20 cellular contexts compared by ENCODE assay signal in the genomic region with DNA sequence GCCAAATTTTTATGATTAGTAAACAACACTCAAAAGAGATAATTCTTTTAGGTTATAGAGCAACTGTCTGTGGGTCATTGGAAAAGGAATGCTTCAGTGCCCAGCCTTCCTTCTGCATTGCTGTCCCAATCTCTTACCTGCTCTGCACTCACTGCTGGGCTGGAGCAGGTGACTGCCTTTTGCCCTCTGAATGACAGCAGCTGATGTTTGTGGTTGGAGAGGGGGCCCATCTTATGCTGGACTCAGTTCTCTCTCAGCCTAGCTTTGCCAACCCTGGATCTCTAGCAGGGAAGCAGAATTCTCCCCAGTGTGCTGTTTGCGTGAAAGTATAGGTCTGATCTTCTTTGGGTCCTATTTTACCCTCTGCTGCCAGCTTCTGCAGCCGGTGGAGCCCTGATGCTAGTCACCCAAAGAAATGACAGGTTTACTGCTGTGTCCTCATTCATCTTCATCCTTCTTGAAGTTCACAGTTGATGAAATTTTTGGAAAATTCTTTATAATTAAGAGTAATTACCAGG.
"Had no signal": no experiment of that assay in that cellular context is flagged by ENCODE, and none has a peak within 500 bp of the region (broad histone marks: within the 10 kb centered on the region; RNA-seq: fewer than 3 reads in every experiment).

No MANE protein-coding gene starts in this region.

- H3K27me3 Mint-ChIP-seq: activated CD4-positive, alpha-beta T cell treated with anti-CD3 and anti-CD28 coated beads, Interleukin-2, amount 10 ng/mL, durations not matched to agents 7 days and 5 days; activated naive CD4-positive, alpha-beta T cell treated with anti-CD3 and anti-CD28 coated beads, Interleukin-2, amount 10 ng/mL, durations not matched to agents 7 days and 5 days; activated naive CD8-positive, alpha-beta T cell treated with anti-CD3 and anti-CD28 coated beads, Interleukin-2, amount 50 U/mL, for 24 hours had no signal

- H3K4me3 Mint-ChIP-seq: activated CD4-positive, alpha-beta T cell treated with anti-CD3 and anti-CD28 coated beads, Interleukin-2, amount 10 ng/mL, durations not matched to agents 7 days and 5 days; activated CD8-positive, alpha-beta T cell treated with anti-CD3 and anti-CD28 coated beads, Interleukin-2, amount 10 ng/mL, durations not matched to agents 7 days and 5 days; activated naive CD4-positive, alpha-beta T cell treated with anti-CD3 and anti-CD28 coated beads, Interleukin-2, amount 10 ng/mL, durations not matched to agents 7 days and 5 days; activated naive CD8-positive, alpha-beta T cell treated with anti-CD3 and anti-CD28 coated beads, Interleukin-2, amount 50 U/mL, for 24 hours; activated T-cell treated with anti-CD3 and anti-CD28 coated beads, Interleukin-2, amount 50 U/mL, for 4 hours; brain; nephron progenitor cell had no signal

- FAIRE-seq: islet of Langerhans had no signal

- H3K4me1 ChIP-seq: colonic mucosa, foreskin keratinocyte had no signal

- H3K9me3 ChIP-seq: colonic mucosa, lower lobe of right lung, thoracic aorta had no signal

- H3K36me3 ChIP-seq: colonic mucosa, lower lobe of right lung, thoracic aorta had no signal

- H3K4me3 ChIP-seq: colonic mucosa, lower lobe of right lung, thoracic aorta had no signal

- H3K27ac Mint-ChIP-seq: activated CD4-positive, alpha-beta T cell treated with anti-CD3 and anti-CD28 coated beads, Interleukin-2, amount 10 ng/mL, durations not matched to agents 7 days and 5 days; activated CD8-positive, alpha-beta T cell treated with anti-CD3 and anti-CD28 coated beads, Interleukin-2, amount 10 ng/mL, durations not matched to agents 7 days and 5 days; activated naive CD4-positive, alpha-beta T cell treated with anti-CD3 and anti-CD28 coated beads, Interleukin-2, amount 10 ng/mL, durations not matched to agents 7 days and 5 days; activated naive CD8-positive, alpha-beta T cell treated with anti-CD3 and anti-CD28 coated beads, Interleukin-2, amount 50 U/mL, for 24 hours; brain; nephron progenitor cell had no signal

- DNase-seq: activated CD4-positive, alpha-beta T cell treated with anti-CD3 and anti-CD28 coated beads, Interleukin-2, amount 10 ng/mL, durations not matched to agents 7 days and 5 days; activated CD8-positive, alpha-beta memory T cell treated with anti-CD3 and anti-CD28 coated beads, Interleukin-2, amount 50 U/mL, for 4 hours; activated CD8-positive, alpha-beta T cell treated with anti-CD3 and anti-CD28 coated beads, Interleukin-2, amount 10 ng/mL, durations not matched to agents 7 days and 5 days; activated naive CD4-positive, alpha-beta T cell treated with anti-CD3 and anti-CD28 coated beads, Interleukin-2, amount 10 ng/mL, durations not matched to agents 7 days and 5 days; activated naive CD8-positive, alpha-beta T cell treated with anti-CD3 and anti-CD28 coated beads, Interleukin-2, amount 50 U/mL, for 24 hours; activated T-cell treated with anti-CD3 and anti-CD28 coated beads, Interleukin-2, amount 50 U/mL, for 4 hours; anterior cingulate cortex; caudate nucleus; colonic mucosa; foreskin keratinocyte; hippocampal formation; left cardiac atrium; lower lobe of right lung; nephron progenitor cell; T-helper 1 cell; T1000 had no signal

- H3K27me3 ChIP-seq: colonic mucosa, foreskin keratinocyte had no signal

- ATAC-seq: activated CD4-positive, CD25-positive, alpha-beta regulatory T cell treated with anti-CD3 and anti-CD28 coated beads, Interleukin-2, amount 50 U/mL, for 24 hours; activated CD8-positive, alpha-beta T cell treated with anti-CD3 and anti-CD28 coated beads, Interleukin-2, amount 10 ng/mL, durations not matched to agents 7 days and 5 days; activated naive CD8-positive, alpha-beta T cell treated with anti-CD3 and anti-CD28 coated beads, Interleukin-2, amount 50 U/mL, for 24 hours; activated T-cell treated with anti-CD3 and anti-CD28 coated beads, Interleukin-2, amount 50 U/mL, for 4 hours; foreskin keratinocyte; lower lobe of right lung had no signal

- H3K27ac ChIP-seq: colonic mucosa, foreskin keratinocyte, lower lobe of right lung, thoracic aorta had no signal

- H3K9me3 Mint-ChIP-seq: activated CD4-positive, alpha-beta T cell treated with anti-CD3 and anti-CD28 coated beads, Interleukin-2, amount 10 ng/mL, durations not matched to agents 7 days and 5 days; activated naive CD4-positive, alpha-beta T cell treated with anti-CD3 and anti-CD28 coated beads, Interleukin-2, amount 10 ng/mL, durations not matched to agents 7 days and 5 days; activated naive CD8-positive, alpha-beta T cell treated with anti-CD3 and anti-CD28 coated beads, Interleukin-2, amount 50 U/mL, for 24 hours; activated T-cell treated with anti-CD3 and anti-CD28 coated beads, Interleukin-2, amount 50 U/mL, for 4 hours; nephron progenitor cell had no signal
